In genomic region chr18:267380-267687, GRCh38 we compare ENCODE assay signal across 8 cellular contexts. TPM values are rescaled to one million over a fixed set of nuclear protein-coding genes. Genes with fewer than 3 reads are reported as not detected.
DNase-seq lines count a peak whose midpoint lies in the region; ATAC-seq and TF ChIP-seq lines count a peak whose summit lies in the region.

No MANE protein-coding gene starts in this region.

- H3K4me3 ChIP-seq in LNCaP clone FGC (ENCODE audit: low read depth, low read length) (peak overlapping the region; percentile 93), astrocyte of the cerebellum (ENCODE audit: low read depth, low read length) (peak overlapping the region; percentile 70), right lobe of liver (peak overlapping the region; percentile 80 to 95 (median 92)), upper lobe of left lung (peak overlapping the region; percentile 92 to 99 (median 92))

- peaks cover 0 to 13% (median 2%) of the 10 kb centered on the region in 4 donors for H3K36me3 ChIP-seq in right lobe of liver
- H3K36me3 ChIP-seq in upper lobe of left lung, result peaks cover 0 to 25% (median 10%) of the 10 kb centered on the region in 4 donors

- intact Hi-C loops in right lobe of liver (cut with DNase I), result no loop called here

- in situ Hi-C loops in astrocyte of the cerebellum (cut with HindIII; ENCODE audit: low sequenced_read_pairs), result no loop called here

- H3K27ac Mint-ChIP-seq in stimulated activated naive CD8-positive, alpha-beta T cell treated with anti-CD3 and anti-CD28 coated beads, Interleukin-15, Interleukin-2, amounts not matched to agents 100 ng/mL and 50 ng/mL, for 24 hours, result peak overlapping the region; percentile 99

- H3K4me1 ChIP-seq in right lobe of liver, result peaks cover 0 to 18% (median 0%) of the 10 kb centered on the region in 4 donors
- peaks cover 12 to 29% (median 19%) of the 10 kb centered on the region in 4 donors for H3K4me1 ChIP-seq in upper lobe of left lung

- 0% methylated on average over 7 of the region's 9 CpGs for WGBS in right lobe of liver (ENCODE audit: insufficient coverage, low coverage, low lambda C conversion rate, missing lambda C conversion rate)
- 1 to 2% methylated on average over 8 to 9 of the region's 9 CpGs for WGBS in upper lobe of left lung, 2 donors

- no peaks in the 10 kb centered on the region for H3K27me3 ChIP-seq in right lobe of liver
- H3K27me3 ChIP-seq in upper lobe of left lung, result no peaks in the 10 kb centered on the region

- no peak for DNase-seq in stimulated activated naive CD8-positive, alpha-beta T cell treated with anti-CD3 and anti-CD28 coated beads, Interleukin-15, Interleukin-2, amounts not matched to agents 100 U/mL and 50 U/mL, for 24 hours
- DNase-seq in LNCaP clone FGC (ENCODE audit: low read depth) (no peak), astrocyte of the cerebellum (ENCODE audit: low read depth) (no peak), right lobe of liver (no peak), upper lobe of left lung (no peak)
- DNase-seq in stimulated activated CD4-positive, alpha-beta T cell treated with anti-CD3 and anti-CD28 coated beads, Interleukin-4, amount 100 ng/mL, for 24 hours, result no peak

- no peaks in the 10 kb centered on the region for H3K27me3 Mint-ChIP-seq in stimulated activated naive CD8-positive, alpha-beta T cell treated with anti-CD3 and anti-CD28 coated beads, Interleukin-15, Interleukin-2, amounts not matched to agents 100 ng/mL and 50 ng/mL, for 24 hours

- peaks cover 0 to 1% (median 0%) of the 10 kb centered on the region in 4 donors for H3K9me3 ChIP-seq in right lobe of liver
- H3K9me3 ChIP-seq in upper lobe of left lung, result no peaks in the 10 kb centered on the region

- H3K4me1 Mint-ChIP-seq in stimulated activated naive CD8-positive, alpha-beta T cell treated with anti-CD3 and anti-CD28 coated beads, Interleukin-15, Interleukin-2, amounts not matched to agents 100 ng/mL and 50 ng/mL, for 24 hours (ENCODE audit: low read depth), result peaks cover 47% of the 10 kb centered on the region

- ATAC-seq in stimulated activated naive CD8-positive, alpha-beta T cell treated with anti-CD3 and anti-CD28 coated beads, Interleukin-15, Interleukin-2, amounts not matched to agents 100 U/mL and 50 U/mL, for 24 hours, result no peak
- ATAC-seq in right lobe of liver, result peak in 1 of 4 donors; percentile 24
- ATAC-seq in upper lobe of left lung (ENCODE audit: low FRiP score in 2 of 2), result peak in 1 of 2 donors; percentile 42
- no peak for ATAC-seq in GM21619 (IDR thresholded peaks at IDR 0.05; ENCODE audit: unreplicated experiment)

- TF ChIP-seq EP300 in upper lobe of left lung (IDR thresholded peaks at IDR 0.05), result no peak

- no peak for TF ChIP-seq CTCF in LNCaP clone FGC (IDR thresholded peaks at IDR 0.05; ENCODE audit: control insufficient read depth, extremely low read depth, insufficient read depth)
- TF ChIP-seq CTCF in astrocyte of the cerebellum (IDR thresholded peaks at IDR 0.05; ENCODE audit: low read depth, low read length, missing control alignments), result no peak
- TF ChIP-seq CTCF in right lobe of liver (IDR thresholded peaks at IDR 0.05), result no peak
- TF ChIP-seq CTCF in upper lobe of left lung (IDR thresholded peaks at IDR 0.05), result no peak

- TF ChIP-seq POLR2A in right lobe of liver (IDR thresholded peaks at IDR 0.05), result no peak
- no peak for TF ChIP-seq POLR2A in upper lobe of left lung (IDR thresholded peaks at IDR 0.05)

- H3K4me3 Mint-ChIP-seq in stimulated activated naive CD8-positive, alpha-beta T cell treated with anti-CD3 and anti-CD28 coated beads, Interleukin-15, Interleukin-2, amounts not matched to agents 100 ng/mL and 50 ng/mL, for 24 hours, result peak overlapping the region; percentile 98

- no peaks in the 10 kb centered on the region for H3K9me3 Mint-ChIP-seq in stimulated activated naive CD8-positive, alpha-beta T cell treated with anti-CD3 and anti-CD28 coated beads, Interleukin-15, Interleukin-2, amounts not matched to agents 100 ng/mL and 50 ng/mL, for 24 hours

- H3K36me3 Mint-ChIP-seq in stimulated activated naive CD8-positive, alpha-beta T cell treated with anti-CD3 and anti-CD28 coated beads, Interleukin-15, Interleukin-2, amounts not matched to agents 100 ng/mL and 50 ng/mL, for 24 hours (ENCODE audit: low read depth), result peaks cover 28% of the 10 kb centered on the region

- H3K27ac ChIP-seq in right lobe of liver, result peak overlapping the region; percentile 70 to 95 (median 79)
- H3K27ac ChIP-seq in upper lobe of left lung, result peak overlapping the region; percentile 89 to 96 (median 93)

RNA-seq across cellular contexts. Expression of gene THOC1, which starts 0.5 kb away (rescaled TPM):
- total RNA-seq in right lobe of liver, result 10 to 100 TPM; 11.0 to 16.0 (median 12.6) TPM
- 10 to 100 TPM; 21.2 to 93.2 (median 30.4) TPM for total RNA-seq in upper lobe of left lung
